In genomic region chr17:39194985-39195524, GRCh38 we compare ENCODE assay signal across 10 cellular contexts. TPM values are rescaled to one million over a fixed set of nuclear protein-coding genes. Genes with fewer than 3 reads are reported as not detected.
A peak's percentile ranks its signal among the peaks of the same experiment; 100 is the strongest.
DNase-seq lines count a peak whose midpoint lies in the region; ATAC-seq lines count a peak whose summit lies in the region.
"Had no signal": no experiment of that assay in that cellular context is flagged by ENCODE, and none has a peak within 500 bp of the region (broad histone marks: within the 10 kb centered on the region; RNA-seq: fewer than 3 reads in every experiment).

No MANE protein-coding gene starts in this region.

- peak overlapping the region; percentile 90 for H3K9ac ChIP-seq in ES-I3 (ENCODE audit: low read depth, low read length)

- peaks cover 14% of the 10 kb centered on the region for H3K4me1 ChIP-seq in ES-I3 (ENCODE audit: insufficient read depth, low read length)

- no peaks in the 10 kb centered on the region for H3K9me3 ChIP-seq in ES-I3 (ENCODE audit: control insufficient read depth, insufficient read depth, low read length)

- no peak for ATAC-seq in GM21390 (IDR thresholded peaks at IDR 0.05; ENCODE audit: unreplicated experiment)

- intact Hi-C loops in head of caudate nucleus (cut with DNase I): no loop called here

- DNase-seq in SK-N-DZ (ENCODE audit: low spot score) (peak; percentile 72), head of caudate nucleus (peak in 28 of 42 donors; percentile 31 to 82 (median 59)), skeletal muscle cell (ENCODE audit: low read depth) (no peak), NCI-H1694 (lab: John Stamatoyannopoulos, UW) (no peak), UCSD-AML1 (lab: John Stamatoyannopoulos, UW; ENCODE audit: unreplicated experiment) (no peak)
- no peak for DNase-seq in stimulated activated CD4-positive, alpha-beta T cell treated with anti-CD3 and anti-CD28 coated beads, Interleukin-12 subunit alpha, Interleukin-12 subunit beta, amount 100 ng/mL, for 4 hours
- DNase-seq: NCI-H524 treated with DMSO at 0.1 percent for 48 hours had no signal

- H3K36me3 ChIP-seq in ES-I3 (ENCODE audit: insufficient read depth, low read length): peaks cover 2% of the 10 kb centered on the region; the same call in 1 of the 2 replicates

- peak overlapping the region; percentile 90 for H3K4me3 ChIP-seq in skeletal muscle cell (ENCODE audit: low read depth, low read length)
- H3K4me3 ChIP-seq: hepatocyte had no signal

RNA-seq across cellular contexts. Expression of gene CACNB1, which starts 2.4 kb away (rescaled TPM):
- 5.6 and 6.7 TPM in 2 replicates for polyA plus RNA-seq in SK-N-DZ (2014; cell fraction: cytosol; rRNA removed)
- polyA plus RNA-seq in SK-N-DZ (2014; cell fraction: nucleus; rRNA removed): 21.1 and 23.7 TPM in 2 replicates

RNA-seq across cellular contexts. Expression of gene RPL19, which starts 5.0 kb away (rescaled TPM):
- 4,397 and 4,496 TPM in 2 replicates for polyA plus RNA-seq in SK-N-DZ (2014; cell fraction: cytosol; rRNA removed)
- 2,609 and 3,563 TPM in 2 replicates for polyA plus RNA-seq in SK-N-DZ (2014; cell fraction: nucleus; rRNA removed)

RNA-seq across cellular contexts. Expression of gene ARL5C, which starts 29.1 kb away (rescaled TPM):
- not detected in 2 replicates for polyA plus RNA-seq in SK-N-DZ (2014; cell fraction: cytosol; rRNA removed)
- not detected in 2 replicates for polyA plus RNA-seq in SK-N-DZ (2014; cell fraction: nucleus; rRNA removed)
- polyA plus RNA-seq: hepatocyte had no signal

RNA-seq across cellular contexts. Expression of gene STAC2, which starts 30.7 kb away (rescaled TPM):
- polyA plus RNA-seq in SK-N-DZ (2014; cell fraction: cytosol; rRNA removed): 0.38 and 0.89 TPM in 2 replicates
- polyA plus RNA-seq in SK-N-DZ (2014; cell fraction: nucleus; rRNA removed): 1.4 and 2.1 TPM in 2 replicates

RNA-seq across cellular contexts. Expression of gene PLXDC1, which starts 43.6 kb away (rescaled TPM):
- not detected in 2 replicates for polyA plus RNA-seq in SK-N-DZ (2014; cell fraction: cytosol; rRNA removed)
- polyA plus RNA-seq in SK-N-DZ (2014; cell fraction: nucleus; rRNA removed): 0.85 TPM in 1 of 2 replicates, not detected in the other

Comparison
In these comparisons a context has a peak if more than half of its experiments do, and no peak if none do; other contexts are left out.
1. DNase-seq: peak in SK-N-DZ (single experiment) and head of caudate nucleus (28 of 42); none in skeletal muscle cell (single experiment), NCI-H1694 (single experiment), stimulated activated CD4-positive, alpha-beta T cell treated with anti-CD3 and anti-CD28 coated beads, Interleukin-12 subunit alpha, Interleukin-12 subunit beta, amount 100 ng/mL, for 4 hours (single experiment) and UCSD-AML1 (single experiment).